ENCODE assay signal across 13 cellular contexts in the genomic region with DNA sequence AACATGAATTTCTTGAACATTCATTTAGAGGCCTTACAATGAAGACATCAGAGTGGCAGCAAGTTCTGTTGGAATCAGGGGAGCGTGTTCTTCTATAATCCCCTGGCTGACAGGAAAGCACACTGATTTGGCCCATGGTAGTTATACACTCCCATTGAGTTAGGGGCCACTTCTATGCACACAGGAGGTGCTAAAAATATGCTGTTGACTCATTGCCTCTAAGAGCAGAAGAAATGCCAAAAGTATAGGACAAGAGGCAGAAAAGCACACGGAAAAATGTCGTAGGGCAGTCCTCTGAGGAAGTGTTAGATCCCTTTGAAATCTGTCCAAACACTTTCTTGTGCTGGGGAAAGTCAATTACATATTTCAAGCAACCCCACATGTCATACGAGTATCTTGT. TPM values are rescaled to one million over a fixed set of nuclear protein-coding genes. Genes with fewer than 3 reads are reported as not detected.
"Had no signal": no experiment of that assay in that cellular context is flagged by ENCODE, and none has a peak within 500 bp of the region (broad histone marks: within the 10 kb centered on the region; RNA-seq: fewer than 3 reads in every experiment).

No MANE protein-coding gene starts in this region.

RNA-seq across cellular contexts. Expression of gene FOXD4L6, which starts 49.0 kb away (rescaled TPM):
- total RNA-seq: naive thymus-derived CD8-positive, alpha-beta T cell; natural killer cell treated with Interleukin-12 subunit alpha and Interleukin-12 subunit beta and Interleukin-15 and Interleukin-18, amount 100 ng/mL, for 72 hours; osteocyte; posterior vena cava; right atrium auricular region; sciatic nerve; skeletal muscle tissue; subcutaneous adipose tissue; temporal lobe; thoracic aorta; thyroid gland; upper lobe of left lung; urinary bladder had no signal
- polyA plus RNA-seq: naive thymus-derived CD8-positive, alpha-beta T cell; urinary bladder had no signal
